Comparison of ENCODE assay signal across 14 cellular contexts in the genomic region with DNA sequence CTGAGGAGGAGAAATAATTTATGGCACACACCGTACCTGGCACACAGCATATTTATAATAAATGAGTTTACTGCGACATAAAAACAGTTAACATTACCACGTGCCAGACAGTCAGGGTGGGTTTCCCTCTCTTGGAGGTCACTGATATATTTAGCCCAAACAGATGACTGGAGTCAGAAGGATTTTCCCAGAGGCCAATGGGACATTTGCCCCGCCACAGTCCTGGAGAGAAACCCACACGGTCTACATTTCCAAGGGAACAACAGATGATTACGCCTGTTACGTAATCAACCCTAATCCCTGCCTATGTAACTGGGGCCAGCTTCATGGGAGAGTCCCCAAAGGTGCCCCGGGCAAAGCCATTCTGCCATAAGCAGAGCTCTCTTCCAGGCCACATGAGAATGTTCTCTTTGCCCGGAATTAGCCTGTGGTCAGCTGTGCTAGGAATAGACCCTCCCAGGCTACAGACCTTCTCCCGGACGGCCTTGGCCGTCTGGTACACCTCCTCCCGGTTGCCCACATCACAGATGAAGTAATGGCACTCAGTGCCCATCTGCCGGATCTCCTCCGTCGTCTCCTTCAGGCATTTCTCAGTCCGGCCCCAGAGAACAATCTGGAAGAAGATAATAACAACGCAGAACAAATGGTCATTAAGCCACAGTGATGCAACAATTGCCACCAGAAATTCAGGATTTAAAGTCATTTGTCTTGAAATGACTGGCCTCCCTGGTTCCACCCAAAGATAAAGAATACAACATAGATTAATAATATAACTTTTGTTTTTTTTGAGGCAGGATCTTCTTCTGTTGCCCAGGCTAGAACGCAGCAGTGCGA. TPM values are rescaled to one million over a fixed set of nuclear protein-coding genes. Genes with fewer than 3 reads are reported as not detected.
DNase-seq lines count a peak whose midpoint lies in the region; ATAC-seq and TF ChIP-seq lines count a peak whose summit lies in the region.
"Had no signal": no experiment of that assay in that cellular context is flagged by ENCODE, and none has a peak within 500 bp of the region (broad histone marks: within the 10 kb centered on the region; RNA-seq: fewer than 3 reads in every experiment).

No MANE protein-coding gene starts in this region.

- H3K4me1 ChIP-seq in esophagus muscularis mucosa (peaks cover 10 to 40% (median 32%) of the 10 kb centered on the region in 4 donors), lung (ENCODE audit: control insufficient read depth in 2 of 2, insufficient read depth in 2 of 2, low read length in 2 of 2) (peaks cover 0 to 8% of the 10 kb centered on the region in 2 donors), tibial nerve (peaks cover 0 to 46% (median 5%) of the 10 kb centered on the region in 4 donors), Caco-2 (no peaks in the 10 kb centered on the region)

- ATAC-seq in lung (ENCODE audit: insufficient read depth, low FRiP score) (peak; percentile 5), HG02973 (IDR thresholded peaks at IDR 0.05; ENCODE audit: unreplicated experiment) (no peak), GM18870 (IDR thresholded peaks at IDR 0.05; ENCODE audit: unreplicated experiment) (no peak)
- ATAC-seq: HCT116; stimulated activated memory B cell treated with anti-CD40 and anti-IgM and Interleukin-4, amounts not matched to agents 10 μg/mL and 1 μg/mL and 100 μg/mL, for 72 hours had no signal

- TF ChIP-seq CTCF in esophagus muscularis mucosa (IDR thresholded peaks at IDR 0.05) = no peak
- TF ChIP-seq CTCF in lung (IDR thresholded peaks at IDR 0.05; ENCODE audit: control extremely low read depth, extremely low read depth) = no peak
- no peak for TF ChIP-seq CTCF in tibial nerve (IDR thresholded peaks at IDR 0.05)
- TF ChIP-seq CTCF in Caco-2 (IDR thresholded peaks at IDR 0.05; ENCODE audit: insufficient read depth in 1 of 2, low read depth in 1 of 2, low read length in 1 of 2, severe bottlenecking in 1 of 2, unreplicated experiment in 1 of 2) = no peak

- H3K27ac ChIP-seq in esophagus muscularis mucosa (replicated peaks in 1 of 4) (peak overlapping the region; percentile 33 to 60 (median 48)), lung (ENCODE audit: low read depth in 1 of 2, low read length in 1 of 2) (peak overlapping the region in 1 of 2 donors; percentile 81), tibial nerve (peak overlapping the region; percentile 16 to 74 (median 44))

- TF ChIP-seq POLR2A in esophagus muscularis mucosa (IDR thresholded peaks at IDR 0.05; ENCODE audit: low read depth) = no peak
- no peak for TF ChIP-seq POLR2A in tibial nerve (IDR thresholded peaks at IDR 0.05)

- no TSS peak for BruUV-seq in Caco-2 (replicated peaks; lab: Mats Ljungman, UMichigan)

- POLR2A ChIA-PET in Caco-2 (lab: Charles Lee) = no interaction called here

- intact Hi-C loops in esophagus muscularis mucosa (cut with DNase I) = no loop called here
- intact Hi-C loops in Caco-2 (cut with micrococcal nuclease; ENCODE audit: unreplicated experiment) = no loop called here

- TF ChIP-seq EP300 in esophagus muscularis mucosa (IDR thresholded peaks at IDR 0.05) = no peak
- TF ChIP-seq EP300 in tibial nerve (IDR thresholded peaks at IDR 0.05) = peak in 1 of 2 donors; percentile 17

- CTCF ChIA-PET in Caco-2 (lab: Charles Lee) = no interaction called here

- H3K9me3 ChIP-seq in esophagus muscularis mucosa (no peaks in the 10 kb centered on the region), lung (ENCODE audit: control insufficient read depth in 2 of 2, insufficient read depth in 1 of 2, low read length in 1 of 2) (no peaks in the 10 kb centered on the region), tibial nerve (no peaks in the 10 kb centered on the region), Caco-2 (no peaks in the 10 kb centered on the region)

- DNase-seq in LHCN-M2 (ENCODE audit: low read depth) (peak; percentile 85), esophagus muscularis mucosa (ENCODE audit: extremely low spot score) (no peak), lung (ENCODE audit: low spot score) (no peak), tibial nerve (ENCODE audit: low spot score in 2 of 2) (no peak), Caco-2 (no peak), C1 segment of cervical spinal cord (lab: John Stamatoyannopoulos, UW) (no peak)
- DNase-seq: activated T-cell treated with anti-CD3 and anti-CD28 coated beads for 4 hours, anterior cingulate cortex, NCI-H2171 had no signal

- H3K4me3 Mint-ChIP-seq in Caco-2 (ENCODE audit: unreplicated experiment) = no peak overlapping the region
- H3K4me3 Mint-ChIP-seq: stimulated activated memory B cell treated with anti-CD40 and anti-IgM and Interleukin-4, amounts not matched to agents 10 μg/mL and 1 μg/mL and 100 μg/mL, for 72 hours had no signal

- H3K27me3 Mint-ChIP-seq in Caco-2 (ENCODE audit: insufficient read depth, unreplicated experiment) = no peaks in the 10 kb centered on the region
- H3K27me3 Mint-ChIP-seq: stimulated activated memory B cell treated with anti-CD40 and anti-IgM and Interleukin-4, amounts not matched to agents 10 μg/mL and 1 μg/mL and 100 μg/mL, for 72 hours had no signal

- H3K4me3 ChIP-seq in esophagus muscularis mucosa = no peak overlapping the region
- H3K4me3 ChIP-seq in lung = no peak overlapping the region
- H3K4me3 ChIP-seq in tibial nerve = no peak overlapping the region
- H3K4me3 ChIP-seq in Caco-2 (ENCODE audit: low read depth, low read length) = no peak overlapping the region

- no peak overlapping the region for H3K27ac Mint-ChIP-seq in Caco-2 (ENCODE audit: unreplicated experiment)
- H3K27ac Mint-ChIP-seq: stimulated activated memory B cell treated with anti-CD40 and anti-IgM and Interleukin-4, amounts not matched to agents 10 μg/mL and 1 μg/mL and 100 μg/mL, for 72 hours had no signal

- H3K4me1 Mint-ChIP-seq in Caco-2 (ENCODE audit: low read depth, unreplicated experiment) = no peaks in the 10 kb centered on the region
- H3K4me1 Mint-ChIP-seq: stimulated activated memory B cell treated with anti-CD40 and anti-IgM and Interleukin-4, amounts not matched to agents 10 μg/mL and 1 μg/mL and 100 μg/mL, for 72 hours had no signal

- peaks cover 10% of the 10 kb centered on the region for H3K9me3 Mint-ChIP-seq in Caco-2 (ENCODE audit: unreplicated experiment)

- peaks cover 11% of the 10 kb centered on the region for H3K36me3 Mint-ChIP-seq in Caco-2 (ENCODE audit: insufficient read depth, unreplicated experiment)

- H3K36me3 ChIP-seq in esophagus muscularis mucosa (peaks cover 37 to 78% (median 64%) of the 10 kb centered on the region in 4 donors), lung (ENCODE audit: control insufficient read depth in 2 of 2, insufficient read depth in 2 of 2, low read length in 2 of 2) (peaks cover 4 to 35% of the 10 kb centered on the region in 2 donors), tibial nerve (peaks cover 0 to 84% (median 0%) of the 10 kb centered on the region in 3 donors), Caco-2 (ENCODE audit: control insufficient read depth, insufficient read depth, low read length) (peaks cover 9% of the 10 kb centered on the region)

- WGBS in esophagus muscularis mucosa = 67% methylated on average over 13 of the region's 20 CpGs
- WGBS in lung, 2 donors = 84 to 85% methylated on average over 20 of the region's 20 CpGs
- WGBS in tibial nerve, 2 donors = 63 to 64% methylated on average over 20 of the region's 20 CpGs

- no peaks in the 10 kb centered on the region for H3K27me3 ChIP-seq in esophagus muscularis mucosa
- no peaks in the 10 kb centered on the region for H3K27me3 ChIP-seq in lung (ENCODE audit: control insufficient read depth, insufficient read depth)
- H3K27me3 ChIP-seq in tibial nerve = no peaks in the 10 kb centered on the region
- H3K27me3 ChIP-seq in Caco-2 (replicated peaks; ENCODE audit: control insufficient read depth, insufficient read depth, low read length) = no peaks in the 10 kb centered on the region

RNA-seq across cellular contexts. Expression of a gene that starts 37.7 kb away (rescaled TPM):
- total RNA-seq in LHCN-M2 (2014; rRNA removed) = 1.4 and 1.6 TPM in 2 replicates
- polyA plus RNA-seq in LHCN-M2 (2012) = 2.3 TPM
- total RNA-seq in esophagus muscularis mucosa = 100 to 1,000 TPM; 130 to 237 (median 200) TPM
- 100 to 1,000 TPM in 1 of 2 donors, 10 to 100 TPM in 1; 79.7 to 109 TPM for total RNA-seq in lung
- 10 to 100 TPM; 56.7 to 79.8 TPM for polyA plus RNA-seq in lung
- 100 to 1,000 TPM; 180 to 449 (median 358) TPM for total RNA-seq in tibial nerve
- 59.4 and 64.6 TPM in 2 replicates for total RNA-seq in Caco-2 (2022)
- total RNA-seq: OCI-LY7 had no signal

Comparison
In these comparisons a context has a peak if more than half of its experiments do, and no peak if none do; other contexts are left out.
1. RNA of a gene that starts 37.7 kb away (total RNA-seq): 180 to 449 TPM in tibial nerve, 130 to 237 TPM in esophagus muscularis mucosa, 79.7 to 109 TPM in lung and 59.4 to 64.6 TPM in Caco-2; 1.4 to 1.6 TPM in LHCN-M2; every median in the first group is over 10 times any median in the second.